ENCODE assay signal across 18 cellular contexts in the genomic region with DNA sequence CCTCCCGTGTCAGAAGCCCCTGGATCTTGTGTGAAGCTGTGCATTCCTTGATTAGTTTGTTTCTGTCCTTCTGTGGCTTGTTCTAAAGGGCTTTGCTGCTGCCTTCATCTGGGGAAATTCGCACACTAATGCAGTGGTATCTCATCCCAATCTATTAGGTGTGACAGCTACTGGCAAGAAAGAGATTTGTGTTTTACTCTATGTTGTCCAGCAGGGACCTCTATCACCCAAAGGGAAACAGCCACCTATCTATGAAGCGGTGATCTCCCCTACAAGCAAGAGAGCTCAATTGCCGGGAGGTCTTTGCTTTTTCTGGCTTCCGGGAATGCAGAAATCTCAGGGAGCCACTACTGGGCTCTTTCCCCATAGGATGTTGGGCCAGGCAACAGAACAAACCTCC.
DNase-seq lines count a peak whose midpoint lies in the region; ATAC-seq and TF ChIP-seq lines count a peak whose summit lies in the region.
"Had no signal": no experiment of that assay in that cellular context is flagged by ENCODE, and none has a peak within 500 bp of the region (broad histone marks: within the 10 kb centered on the region; RNA-seq: fewer than 3 reads in every experiment).

No MANE protein-coding gene starts in this region.

- H3K36me3 ChIP-seq in H7 (replicated peaks; ENCODE audit: control insufficient read depth, insufficient read depth, low read length) (no peaks in the 10 kb centered on the region), WERI-Rb-1 (no peaks in the 10 kb centered on the region)
- H3K36me3 ChIP-seq: BE2C, HAP-1 had no signal

- peak; percentile 23; the same call in 1 of the 2 replicates for TF ChIP-seq CTCF in WERI-Rb-1 (IDR thresholded peaks at IDR 0.05; ENCODE audit: low read depth, low read length)

- DNase-seq in H7 (peak; percentile 34), HT-29 (ENCODE audit: low spot score) (peak; percentile 4), WERI-Rb-1 (no peak), islet precursor cell (peak; percentile 33), NCI-H748 treated with DMSO at 0.1 percent for 48 hours (lab: John Stamatoyannopoulos, UW) (no peak)
- DNase-seq: BE2C; CD4-positive, alpha-beta memory T cell; DMS79; IMR-90; KBM-7 had no signal

- H3K27me3 ChIP-seq in H7 (ENCODE audit: control insufficient read depth, insufficient read depth, low read length) (peaks cover 34% of the 10 kb centered on the region), WERI-Rb-1 (ENCODE audit: insufficient read depth, low read depth, severe bottlenecking) (no peaks in the 10 kb centered on the region)
- H3K27me3 ChIP-seq: BE2C had no signal

- H3K4me3 ChIP-seq in H7 (ENCODE audit: insufficient read depth, low read depth, low read length) (no peak overlapping the region), WERI-Rb-1 (ENCODE audit: low read depth, low read length) (no peak overlapping the region)
- H3K4me3 ChIP-seq: A549, GM12878, HAP-1 had no signal

- no peak overlapping the region for H3K27ac ChIP-seq in WERI-Rb-1
- H3K27ac ChIP-seq: A549, C4-2B, HL-60 had no signal

- no peak for ATAC-seq in HG02981 (IDR thresholded peaks at IDR 0.05; ENCODE audit: unreplicated experiment)
- no peak for ATAC-seq in HG02938 (IDR thresholded peaks at IDR 0.05; ENCODE audit: unreplicated experiment)
- no peak for ATAC-seq in GM21447 (IDR thresholded peaks at IDR 0.05; ENCODE audit: unreplicated experiment)
- ATAC-seq: GM12878 had no signal

- H3K9me3 ChIP-seq in WERI-Rb-1 (ENCODE audit: severe bottlenecking): peaks cover 3% of the 10 kb centered on the region
- H3K9me3 ChIP-seq: A549, BE2C, HAP-1 had no signal

Comparison
In these comparisons a context has a peak if more than half of its experiments do, and no peak if none do; other contexts are left out.
1. DNase-seq: peak in H7 (single experiment), HT-29 (single experiment) and islet precursor cell (single experiment); none in WERI-Rb-1 (single experiment) and NCI-H748 treated with DMSO at 0.1 percent for 48 hours (single experiment).